Comparison of ENCODE assay signal across 8 cellular contexts in the genomic region with DNA sequence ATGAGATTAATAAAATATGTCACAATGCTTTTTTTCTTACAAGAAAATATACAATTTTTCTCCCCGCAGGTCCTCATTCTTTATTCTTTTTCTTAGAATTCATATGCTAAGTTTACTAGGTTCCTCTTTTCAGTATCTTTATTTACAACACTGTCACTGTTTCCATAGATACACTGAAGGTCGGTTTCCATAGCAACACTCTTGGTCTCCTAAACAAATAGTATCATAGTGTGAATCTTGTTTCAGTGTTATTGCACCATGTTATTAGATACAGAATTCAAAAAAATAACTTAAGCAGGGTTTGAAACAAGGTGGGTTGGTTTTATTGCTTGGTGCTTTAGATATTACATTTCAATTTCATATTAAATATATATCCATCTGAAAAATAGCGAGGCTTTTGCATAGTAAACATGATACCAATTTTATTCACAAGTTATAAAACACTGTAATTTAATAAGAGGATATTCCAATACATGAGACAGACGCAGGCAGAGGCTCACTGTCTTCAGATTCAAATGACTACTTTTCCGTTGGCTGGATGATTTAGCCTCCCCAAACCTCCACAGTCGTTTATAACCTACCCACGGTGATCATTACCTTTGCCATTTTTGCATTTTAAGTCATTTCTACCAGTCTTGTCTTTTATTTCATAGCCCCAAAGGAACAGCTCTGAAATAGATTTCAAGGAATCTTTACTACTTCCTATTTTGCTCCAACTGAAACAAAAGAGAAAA.
A peak's percentile ranks its signal among the peaks of the same experiment; 100 is the strongest.
DNase-seq lines count a peak whose midpoint lies in the region; ATAC-seq, FAIRE-seq and TF ChIP-seq lines count a peak whose summit lies in the region.

No MANE protein-coding gene starts in this region.

- H3K9ac ChIP-seq in adipocyte (ENCODE audit: low read length), result no peak overlapping the region

- no peaks in the 10 kb centered on the region for H3K9me3 Mint-ChIP-seq in activated T-cell treated with anti-CD3 and anti-CD28 coated beads, Interleukin-2, amount 50 U/mL, for 24 hours

- no peaks in the 10 kb centered on the region for H3K27me3 ChIP-seq in adipocyte (replicated peaks; ENCODE audit: control insufficient read depth, insufficient read depth, low read length)

- H3K4me1 ChIP-seq in adipocyte (ENCODE audit: control insufficient read depth, insufficient read depth, low read length), result peaks cover 18% of the 10 kb centered on the region

- H3K36me3 Mint-ChIP-seq in activated T-cell treated with anti-CD3 and anti-CD28 coated beads, Interleukin-2, amount 50 U/mL, for 24 hours (ENCODE audit: low read depth), result no peaks in the 10 kb centered on the region

- no peak for FAIRE-seq in D721Med (lab: Jason Lieb, UNC)

- TF ChIP-seq CTCF in D721Med (IDR thresholded peaks at IDR 0.05; ENCODE audit: insufficient read depth, missing control alignments), result no peak

- no peaks in the 10 kb centered on the region for H3K9me3 ChIP-seq in adipocyte (ENCODE audit: control insufficient read depth, low read length)

- H3K4me3 Mint-ChIP-seq in activated T-cell treated with anti-CD3 and anti-CD28 coated beads, Interleukin-2, amount 50 U/mL, for 24 hours, result no peak overlapping the region

- peaks cover 68% of the 10 kb centered on the region for H3K4me1 Mint-ChIP-seq in activated T-cell treated with anti-CD3 and anti-CD28 coated beads, Interleukin-2, amount 50 U/mL, for 24 hours (ENCODE audit: low read depth)

- no peaks in the 10 kb centered on the region for H3K36me3 ChIP-seq in adipocyte (ENCODE audit: control insufficient read depth, insufficient read depth, low read length, severe bottlenecking)

- H3K27ac Mint-ChIP-seq in activated T-cell treated with anti-CD3 and anti-CD28 coated beads, Interleukin-2, amount 50 U/mL, for 24 hours, result peak overlapping the region; percentile 93

- DNase-seq in activated T-cell treated with anti-CD3 and anti-CD28 coated beads, Interleukin-2, amount 50 U/mL, for 24 hours, result no peak
- DNase-seq in activated T-cell treated with anti-CD3 and anti-CD28 coated beads for 4 hours (no peak), NCI-H146 (lab: John Stamatoyannopoulos, UW) (peak; percentile 68), adipocyte (ENCODE audit: low read depth) (peak; percentile 70), left kidney (ENCODE audit: low read depth, low spot score) (peak; percentile 87), D721Med (ENCODE audit: insufficient read length, low spot score) (no peak), iPS-NIHi7 (ENCODE audit: extremely low spot score) (no peak)

- no peak overlapping the region for H3K4me3 ChIP-seq in adipocyte (ENCODE audit: low read length)

- no peaks in the 10 kb centered on the region for H3K27me3 Mint-ChIP-seq in activated T-cell treated with anti-CD3 and anti-CD28 coated beads, Interleukin-2, amount 50 U/mL, for 24 hours

- peak; percentile 68 for ATAC-seq in HG02678 (IDR thresholded peaks at IDR 0.05; ENCODE audit: unreplicated experiment)

Comparison
In these comparisons a context has a peak if more than half of its experiments do, and no peak if none do; other contexts are left out.
1. DNase-seq: peak in NCI-H146 (single experiment), adipocyte (single experiment) and left kidney (single experiment); none in activated T-cell treated with anti-CD3 and anti-CD28 coated beads, Interleukin-2, amount 50 U/mL, for 24 hours (single experiment), activated T-cell treated with anti-CD3 and anti-CD28 coated beads for 4 hours (single experiment), D721Med (single experiment) and iPS-NIHi7 (single experiment).